28 cellular contexts compared by ENCODE assay signal in the genomic region with DNA sequence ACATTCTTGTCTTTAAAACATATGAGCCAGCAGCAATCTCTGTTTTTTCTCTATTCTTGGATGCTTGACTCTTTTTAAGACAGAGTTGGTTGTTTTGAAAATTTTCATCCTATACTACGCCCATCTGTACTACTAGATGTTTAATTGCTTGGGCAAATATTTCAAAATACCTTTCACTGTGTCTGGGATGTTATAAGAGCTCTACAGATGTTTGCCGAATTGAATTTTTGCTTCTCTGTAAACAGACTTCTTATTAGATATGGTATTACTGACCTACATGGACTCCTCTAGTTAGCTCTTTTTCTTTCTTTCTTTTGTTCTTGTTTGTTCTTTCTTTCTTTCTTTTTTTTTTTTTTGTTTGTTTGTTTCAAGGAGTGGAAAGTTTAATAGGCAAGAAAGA.
"Had no signal": no experiment of that assay in that cellular context is flagged by ENCODE, and none has a peak within 500 bp of the region (broad histone marks: within the 10 kb centered on the region; RNA-seq: fewer than 3 reads in every experiment).

No MANE protein-coding gene starts in this region.

- H3K27me3 ChIP-seq: neural progenitor cell, ovary, right lobe of liver, sigmoid colon, stomach, thyroid gland, tibial nerve, upper lobe of left lung, uterus had no signal

- H3K4me1 Mint-ChIP-seq: naive thymus-derived CD8-positive, alpha-beta T cell; stimulated activated effector memory CD8-positive, alpha-beta T cell treated with anti-CD3 and anti-CD28 coated beads, Interleukin-12 subunit alpha, Interleukin-12 subunit beta, amount 100 ng/mL, for 72 hours had no signal

- H3K4me3 Mint-ChIP-seq: naive thymus-derived CD8-positive, alpha-beta T cell; natural killer cell treated with Interleukin-12 subunit alpha and Interleukin-12 subunit beta and Interleukin-15 and Interleukin-18, amount 100 ng/mL, for 72 hours; neural progenitor cell; stimulated activated effector memory CD8-positive, alpha-beta T cell treated with anti-CD3 and anti-CD28 coated beads, Interleukin-12 subunit alpha, Interleukin-12 subunit beta, amount 100 ng/mL, for 72 hours; stimulated activated naive B cell treated with anti-CD40 and anti-IgM and Interleukin-4, amounts not matched to agents 10 μg/mL and 1 μg/mL and 100 μg/mL, for 72 hours; stimulated activated naive CD8-positive, alpha-beta T cell treated with anti-CD3 and anti-CD28 coated beads, Interleukin-15, Interleukin-2, amounts not matched to agents 100 ng/mL and 50 ng/mL, for 24 hours had no signal

- H3K9me3 Mint-ChIP-seq: naive thymus-derived CD8-positive, alpha-beta T cell; neural progenitor cell; stimulated activated effector memory CD8-positive, alpha-beta T cell treated with anti-CD3 and anti-CD28 coated beads, Interleukin-12 subunit alpha, Interleukin-12 subunit beta, amount 100 ng/mL, for 72 hours; stimulated activated naive B cell treated with anti-CD40 and anti-IgM and Interleukin-4, amounts not matched to agents 10 μg/mL and 1 μg/mL and 100 μg/mL, for 72 hours; stimulated activated naive CD8-positive, alpha-beta T cell treated with anti-CD3 and anti-CD28 coated beads, Interleukin-15, Interleukin-2, amounts not matched to agents 100 ng/mL and 50 ng/mL, for 24 hours had no signal

- H3K4me2 ChIP-seq: neural progenitor cell had no signal

- H3K4me3 ChIP-seq: neural progenitor cell, ovary, psoas muscle, right lobe of liver, sigmoid colon, stomach, thoracic aorta, thyroid gland, tibial nerve, upper lobe of left lung, uterus had no signal

- H3K36me3 Mint-ChIP-seq: natural killer cell treated with Interleukin-12 subunit alpha and Interleukin-12 subunit beta and Interleukin-15 and Interleukin-18, amount 100 ng/mL, for 72 hours; neural progenitor cell; stimulated activated effector memory CD8-positive, alpha-beta T cell treated with anti-CD3 and anti-CD28 coated beads, Interleukin-12 subunit alpha, Interleukin-12 subunit beta, amount 100 ng/mL, for 72 hours had no signal

- H2AFZ ChIP-seq: neural progenitor cell, parathyroid adenoma had no signal

- H3K27ac ChIP-seq: neural progenitor cell, parathyroid adenoma, psoas muscle, right lobe of liver, sigmoid colon, stomach, thyroid gland, tibial nerve, upper lobe of left lung, uterus had no signal

- FAIRE-seq: small intestine had no signal

- ATAC-seq: naive thymus-derived CD8-positive, alpha-beta T cell; natural killer cell treated with Interleukin-12 subunit alpha and Interleukin-12 subunit beta and Interleukin-15 and Interleukin-18, amount 100 ng/mL, for 72 hours; psoas muscle; right cardiac atrium; right lobe of liver; stimulated activated effector memory CD8-positive, alpha-beta T cell treated with anti-CD3 and anti-CD28 coated beads, Interleukin-12 subunit alpha, Interleukin-12 subunit beta, amount 100 ng/mL, for 72 hours; stimulated activated naive B cell treated with anti-CD40 and anti-IgM and Interleukin-4, amounts not matched to agents 10 μg/mL and 1 μg/mL and 100 μg/mL, for 72 hours had no signal

- H3K9me3 ChIP-seq: ovary, psoas muscle, sigmoid colon, stomach, thoracic aorta, thyroid gland, tibial nerve, upper lobe of left lung, uterus had no signal

- H3K79me2 ChIP-seq: parathyroid adenoma had no signal

- H3K36me3 ChIP-seq: neural progenitor cell, ovary, right lobe of liver, sigmoid colon, stomach, thoracic aorta, thyroid gland, tibial nerve, upper lobe of left lung, uterus had no signal

- H3K27ac Mint-ChIP-seq: naive thymus-derived CD8-positive, alpha-beta T cell; natural killer cell treated with Interleukin-12 subunit alpha and Interleukin-12 subunit beta and Interleukin-15 and Interleukin-18, amount 100 ng/mL, for 72 hours; neural progenitor cell; progenitor cell of endocrine pancreas; stimulated activated effector memory CD8-positive, alpha-beta T cell treated with anti-CD3 and anti-CD28 coated beads, Interleukin-12 subunit alpha, Interleukin-12 subunit beta, amount 100 ng/mL, for 72 hours; stimulated activated naive B cell treated with anti-CD40 and anti-IgM and Interleukin-4, amounts not matched to agents 10 μg/mL and 1 μg/mL and 100 μg/mL, for 72 hours; stimulated activated naive CD8-positive, alpha-beta T cell treated with anti-CD3 and anti-CD28 coated beads, Interleukin-15, Interleukin-2, amounts not matched to agents 100 ng/mL and 50 ng/mL, for 24 hours had no signal

- H3K4me1 ChIP-seq: neural progenitor cell, parathyroid adenoma, psoas muscle, right lobe of liver, sigmoid colon, stomach, thyroid gland, tibial nerve, upper lobe of left lung, uterus had no signal

- H3K27me3 Mint-ChIP-seq: naive thymus-derived CD8-positive, alpha-beta T cell; natural killer cell treated with Interleukin-12 subunit alpha and Interleukin-12 subunit beta and Interleukin-15 and Interleukin-18, amount 100 ng/mL, for 72 hours; progenitor cell of endocrine pancreas; stimulated activated naive B cell treated with anti-CD40 and anti-IgM and Interleukin-4, amounts not matched to agents 10 μg/mL and 1 μg/mL and 100 μg/mL, for 72 hours; stimulated activated naive CD8-positive, alpha-beta T cell treated with anti-CD3 and anti-CD28 coated beads, Interleukin-15, Interleukin-2, amounts not matched to agents 100 ng/mL and 50 ng/mL, for 24 hours had no signal

- DNase-seq: naive thymus-derived CD8-positive, alpha-beta T cell; occipital lobe; ovary; posterior cingulate gyrus; psoas muscle; right cardiac atrium; right lobe of liver; sigmoid colon; small intestine; stimulated activated CD4-positive, alpha-beta T cell treated with anti-CD3 and anti-CD28 coated beads, Interleukin-15, amount 100 ng/mL, for 24 hours; stimulated activated CD4-positive, alpha-beta T cell treated with anti-CD3 and anti-CD28 coated beads, Interleukin-2, amount 100 ng/mL, for 24 hours; stimulated activated CD4-positive, alpha-beta T cell treated with anti-CD3 and anti-CD28 coated beads, Interleukin-2, amount 100 ng/mL, for 48 hours; stimulated activated CD4-positive, alpha-beta T cell treated with anti-CD3 and anti-CD28 coated beads, Interleukin-4, amount 100 ng/mL, for 24 hours; stimulated activated naive B cell treated with anti-CD40 and anti-IgM and Interleukin-4, amounts not matched to agents 10 μg/mL and 1 μg/mL and 100 μg/mL, for 72 hours; stimulated activated naive CD4-positive, alpha-beta T cell treated with Interleukin-2 at 50 U/mL for 16 hours; stomach; thyroid gland; trophoblast cell; upper lobe of left lung; uterus had no signal
